8 cellular contexts compared by ENCODE assay signal in genomic region chr4:4524364-4524763, GRCh38. TPM values are rescaled to one million over a fixed set of nuclear protein-coding genes. Genes with fewer than 3 reads are reported as not detected.
DNase-seq lines count a peak whose midpoint lies in the region; ATAC-seq, FAIRE-seq and TF ChIP-seq lines count a peak whose summit lies in the region.

No MANE protein-coding gene starts in this region.

- peak; percentile 18 for TF ChIP-seq CTCF in fibroblast of the aortic adventitia (IDR thresholded peaks at IDR 0.05; ENCODE audit: insufficient read depth, low read length)

- no peak overlapping the region for H3K4me3 ChIP-seq in fibroblast of the aortic adventitia (ENCODE audit: low read depth, low read length)

- DNase-seq in DMS53 (lab: John Stamatoyannopoulos, UW) = peak; percentile 17
- DNase-seq in DMS53 treated with DMSO at 0.1 percent for 48 hours (lab: John Stamatoyannopoulos, UW; ENCODE audit: unreplicated experiment) = no peak
- peak; percentile 23 for DNase-seq in RPMI8226
- DNase-seq in fibroblast of the aortic adventitia (ENCODE audit: low read depth) = no peak
- DNase-seq in frontal cortex (ENCODE audit: low spot score in 2 of 2) = no peak
- no peak for DNase-seq in DMS114 treated with DMSO at 0.1 percent for 48 hours (lab: John Stamatoyannopoulos, UW; ENCODE audit: unreplicated experiment)
- DNase-seq in NCI-H2081 (lab: John Stamatoyannopoulos, UW) = no peak

- ATAC-seq in HG02852 (IDR thresholded peaks at IDR 0.05; ENCODE audit: unreplicated experiment) = peak; percentile 98

- FAIRE-seq in frontal cortex (lab: Jason Lieb, UNC) = no peak

RNA-seq across cellular contexts. Expression of gene STX18, which starts 17.5 kb away (rescaled TPM):
- total RNA-seq in fibroblast of the aortic adventitia (ENCODE audit: low replicate concordance) (25.6 and 32.2 TPM in 2 replicates), frontal cortex (17.9 TPM)

Comparison
In these comparisons a context has a peak if more than half of its experiments do, and no peak if none do; other contexts are left out.
1. DNase-seq: peak in DMS53 (single experiment) and RPMI8226 (single experiment); none in DMS53 treated with DMSO at 0.1 percent for 48 hours (single experiment), fibroblast of the aortic adventitia (single experiment), frontal cortex (0 of 2), DMS114 treated with DMSO at 0.1 percent for 48 hours (single experiment) and NCI-H2081 (0 of 2).